ENCODE assay signal across 15 cellular contexts in genomic region chr5:8060235-8061139, GRCh38.
DNase-seq lines count a peak whose midpoint lies in the region; ATAC-seq, FAIRE-seq and TF ChIP-seq lines count a peak whose summit lies in the region.
"Had no signal": no experiment of that assay in that cellular context is flagged by ENCODE, and none has a peak within 500 bp of the region (broad histone marks: within the 10 kb centered on the region; RNA-seq: fewer than 3 reads in every experiment).

No MANE protein-coding gene starts in this region.

- peak; percentile 55 for ATAC-seq in HG03103 (IDR thresholded peaks at IDR 0.05; ENCODE audit: low read depth, unreplicated experiment)
- ATAC-seq: stimulated activated effector memory CD8-positive, alpha-beta T cell treated with anti-CD3 and anti-CD28 coated beads, Interleukin-12 subunit alpha, Interleukin-12 subunit beta, amount 100 ng/mL, for 72 hours; T-cell had no signal

- no peak for TF ChIP-seq CTCF in nephron progenitor cell (IDR thresholded peaks at IDR 0.05)

- peaks cover 34% of the 10 kb centered on the region for H3K4me1 Mint-ChIP-seq in nephron progenitor cell
- H3K4me1 Mint-ChIP-seq: CD14-positive monocyte; stimulated activated effector memory CD8-positive, alpha-beta T cell treated with anti-CD3 and anti-CD28 coated beads, Interleukin-12 subunit alpha, Interleukin-12 subunit beta, amount 100 ng/mL, for 72 hours; T-cell had no signal

- H3K36me3 Mint-ChIP-seq in nephron progenitor cell (ENCODE audit: low read depth) = no peaks in the 10 kb centered on the region
- H3K36me3 Mint-ChIP-seq: CD14-positive monocyte; stimulated activated effector memory CD8-positive, alpha-beta T cell treated with anti-CD3 and anti-CD28 coated beads, Interleukin-12 subunit alpha, Interleukin-12 subunit beta, amount 100 ng/mL, for 72 hours; T-cell; type B pancreatic cell had no signal

- no peaks in the 10 kb centered on the region for H3K9me3 Mint-ChIP-seq in nephron progenitor cell
- H3K9me3 Mint-ChIP-seq: type B pancreatic cell had no signal

- H3K4me3 Mint-ChIP-seq in nephron progenitor cell = no peak overlapping the region
- H3K4me3 Mint-ChIP-seq: CD14-positive monocyte; stimulated activated effector memory CD8-positive, alpha-beta T cell treated with anti-CD3 and anti-CD28 coated beads, Interleukin-12 subunit alpha, Interleukin-12 subunit beta, amount 100 ng/mL, for 72 hours; T-cell; type B pancreatic cell had no signal

- no peak for FAIRE-seq in RCC 7860 (lab: Jason Lieb, UNC)

- DNase-seq in COLO668 (lab: John Stamatoyannopoulos, UW; ENCODE audit: unreplicated experiment) = peak; percentile 71
- peak in 30 of 58 donors; percentile 5 to 47 (median 23) for DNase-seq in anterior cingulate cortex (lab: John Stamatoyannopoulos, UW)
- DNase-seq in nephron progenitor cell = no peak
- no peak for DNase-seq in T1000 (lab: John Stamatoyannopoulos, UW)
- no peak for DNase-seq in RCC 7860 (ENCODE audit: low spot score)
- no peak for DNase-seq in iPS-NIHi7 (ENCODE audit: extremely low spot score)
- DNase-seq in activated CD4-positive, alpha-beta T cell treated with anti-CD3 and anti-CD28 coated beads, Interleukin-2, amount 50 U/mL, for 4 hours = no peak
- DNase-seq: activated CD4-positive, CD25-positive, alpha-beta regulatory T cell; left ventricle myocardium superior; NCI-H2029; T-cell had no signal

- H3K27ac Mint-ChIP-seq in nephron progenitor cell = peak overlapping the region; percentile 37
- H3K27ac Mint-ChIP-seq: CD14-positive monocyte; stimulated activated effector memory CD8-positive, alpha-beta T cell treated with anti-CD3 and anti-CD28 coated beads, Interleukin-12 subunit alpha, Interleukin-12 subunit beta, amount 100 ng/mL, for 72 hours; T-cell; type B pancreatic cell had no signal

- peaks cover 9% of the 10 kb centered on the region for H3K27me3 Mint-ChIP-seq in nephron progenitor cell (ENCODE audit: low read depth, poor library complexity)
- H3K27me3 Mint-ChIP-seq: T-cell had no signal

Comparison
In these comparisons a context has a peak if more than half of its experiments do, and no peak if none do; other contexts are left out.
1. DNase-seq: peak in COLO668 (single experiment) and anterior cingulate cortex (30 of 58); none in nephron progenitor cell (single experiment), T1000 (single experiment), RCC 7860 (single experiment), iPS-NIHi7 (single experiment) and activated CD4-positive, alpha-beta T cell treated with anti-CD3 and anti-CD28 coated beads, Interleukin-2, amount 50 U/mL, for 4 hours (0 of 2).